Comparison of ENCODE assay signal across 12 cellular contexts in genomic region chr5:147168578-147169327, GRCh38.
A peak's percentile ranks its signal among the peaks of the same experiment; 100 is the strongest.
DNase-seq lines count a peak whose midpoint lies in the region; TF ChIP-seq lines count a peak whose summit lies in the region.
"Had no signal": no experiment of that assay in that cellular context is flagged by ENCODE, and none has a peak within 500 bp of the region (broad histone marks: within the 10 kb centered on the region; RNA-seq: fewer than 3 reads in every experiment).

No MANE protein-coding gene starts in this region.

- 72% methylated on average over 4 of the region's 4 CpGs for WGBS in mammary epithelial cell (ENCODE audit: low coverage, missing lambda C conversion rate)
- WGBS in mesendoderm (ENCODE audit: extremely low coverage, insufficient coverage, low lambda C conversion rate), result no CpG with 5 or more reads among the region's 4 CpGs
- WGBS in esophagus squamous epithelium, 2 donors, result 55 to 56% methylated on average over 4 of the region's 4 CpGs

- H3K23ac ChIP-seq in mesendoderm (ENCODE audit: low read length), result no peak overlapping the region

- no peak overlapping the region for H3K4me2 ChIP-seq in mammary epithelial cell (ENCODE audit: insufficient read depth, low read depth, low read length)
- H3K4me2 ChIP-seq in mesendoderm (ENCODE audit: low read length), result no peak overlapping the region

- no peak overlapping the region for H3K27ac Mint-ChIP-seq in progenitor cell of endocrine pancreas

- H3K36me3 ChIP-seq in mammary epithelial cell (ENCODE audit: insufficient read depth, low read length), result no peaks in the 10 kb centered on the region
- no peaks in the 10 kb centered on the region for H3K36me3 ChIP-seq in mesendoderm (ENCODE audit: control insufficient read depth, insufficient read depth, low read length)
- no peaks in the 10 kb centered on the region for H3K36me3 ChIP-seq in esophagus squamous epithelium

- H2AFZ ChIP-seq in mammary epithelial cell (ENCODE audit: low read depth, low read length), result no peak overlapping the region

- H3K79me2 ChIP-seq in mammary epithelial cell (ENCODE audit: insufficient read depth, low read length) (no peaks in the 10 kb centered on the region), mesendoderm (ENCODE audit: control insufficient read depth, insufficient read depth, low read length) (no peaks in the 10 kb centered on the region)

- H2AK5ac ChIP-seq in mesendoderm (ENCODE audit: low read length), result no peak overlapping the region

- no peaks in the 10 kb centered on the region for H3K79me1 ChIP-seq in mesendoderm (ENCODE audit: low read length)

- dilution Hi-C loops in mammary epithelial cell (cut with HindIII; ENCODE audit: low sequenced_read_pairs), result no loop called here

- H3K27me3 ChIP-seq in mammary epithelial cell (ENCODE audit: insufficient read depth, low read length) (no peaks in the 10 kb centered on the region), mesendoderm (ENCODE audit: insufficient read depth, low read length, poor library complexity) (no peaks in the 10 kb centered on the region), esophagus squamous epithelium (no peaks in the 10 kb centered on the region)

- no peak overlapping the region for H2BK5ac ChIP-seq in mesendoderm (ENCODE audit: low read length)

- in situ Hi-C loops in mammary epithelial cell (cut with MboI; ENCODE audit: low sequenced_read_pairs in 2 of 2), result no loop called here

- H4K8ac ChIP-seq in mesendoderm (ENCODE audit: low read depth, low read length), result no peak overlapping the region

- BruUV-seq in mammary epithelial cell (replicated peaks; lab: Mats Ljungman, UMichigan), result no TSS peak

- H3K4ac ChIP-seq in mesendoderm (ENCODE audit: low read depth, low read length), result no peak overlapping the region

- no peaks in the 10 kb centered on the region for H3K9me3 ChIP-seq in mammary epithelial cell (replicated peaks; ENCODE audit: insufficient read depth, low read length)
- H3K9me3 ChIP-seq in esophagus squamous epithelium, result no peaks in the 10 kb centered on the region

- H4K20me1 ChIP-seq in mammary epithelial cell (ENCODE audit: insufficient read depth, low read length), result no peaks in the 10 kb centered on the region

- TF ChIP-seq CTCF in mammary epithelial cell (conservative IDR thresholded peaks at IDR 0.05 in 1 of 2, IDR thresholded peaks at IDR 0.05 in 1 of 2; ENCODE audit: extremely low read depth in 1 of 2, insufficient read depth in 1 of 2, low read depth in 1 of 2, low read length in 2 of 2) (no peak), progenitor cell of endocrine pancreas (IDR thresholded peaks at IDR 0.05; ENCODE audit: unreplicated experiment) (no peak), esophagus squamous epithelium (IDR thresholded peaks at IDR 0.05) (no peak)

- H3K18ac ChIP-seq in mesendoderm (ENCODE audit: low read length), result no peak overlapping the region

- no peak overlapping the region for H4K5ac ChIP-seq in mesendoderm (ENCODE audit: low read length)

- H3K9ac ChIP-seq in mammary epithelial cell (ENCODE audit: insufficient read depth, low read length) (no peak overlapping the region), mesendoderm (ENCODE audit: low read length) (no peak overlapping the region)

- no peak for TF ChIP-seq POLR2A in esophagus squamous epithelium (IDR thresholded peaks at IDR 0.05)

- no peaks in the 10 kb centered on the region for H3K27me3 Mint-ChIP-seq in progenitor cell of endocrine pancreas

- DNase-seq in AG08396 (ENCODE audit: low spot score) (peak; percentile 23), HS-27A (ENCODE audit: low read depth) (peak; percentile 29), mammary epithelial cell (peak; percentile 8), mesendoderm (peak; percentile 48), DMS 273 treated with DMSO at 0.1 percent for 48 hours (lab: John Stamatoyannopoulos, UW) (no peak), NCI-H748 treated with DMSO at 0.1 percent for 48 hours (lab: John Stamatoyannopoulos, UW) (no peak), progenitor cell of endocrine pancreas (ENCODE audit: low spot score, unreplicated experiment) (no peak), esophagus squamous epithelium (lab: John Stamatoyannopoulos, UW) (no peak)
- DNase-seq: activated CD4-positive, CD25-positive, alpha-beta regulatory T cell treated with anti-CD3 and anti-CD28 coated beads, Interleukin-2, amount 50 U/mL, for 72 hours; activated T-cell treated with anti-CD3 and anti-CD28 coated beads, Interleukin-2, amount 50 U/mL, for 1 hour; effector CD8-positive, alpha-beta T cell; NCI-H2107 had no signal

- no peak overlapping the region for H2BK120ac ChIP-seq in mesendoderm (ENCODE audit: low read depth, low read length)

- H3K27ac ChIP-seq in mammary epithelial cell (ENCODE audit: insufficient read depth, low read depth, low read length), result no peak overlapping the region
- H3K27ac ChIP-seq in mesendoderm (ENCODE audit: low read depth, low read length), result no peak overlapping the region
- no peak overlapping the region for H3K27ac ChIP-seq in esophagus squamous epithelium

- CTCF ChIA-PET in mammary epithelial cell (lab: Charles Lee; ENCODE audit: low non-redundant PET), result no interaction called here

- H3K4me1 Mint-ChIP-seq in progenitor cell of endocrine pancreas (ENCODE audit: low read depth), result peaks cover 16% of the 10 kb centered on the region

- no peaks in the 10 kb centered on the region for H3K36me3 Mint-ChIP-seq in progenitor cell of endocrine pancreas (ENCODE audit: insufficient read depth)

- no peak overlapping the region for H2BK15ac ChIP-seq in mesendoderm (replicated peaks; ENCODE audit: low read depth)

- H3K4me3 ChIP-seq in mammary epithelial cell (replicated peaks in 1 of 3; ENCODE audit: insufficient read depth in 1 of 3, low read depth in 2 of 3, low read length in 3 of 3) (no peak overlapping the region), mesendoderm (ENCODE audit: low read length) (no peak overlapping the region), esophagus squamous epithelium (no peak overlapping the region)

- H3K9me3 Mint-ChIP-seq in progenitor cell of endocrine pancreas (ENCODE audit: low read depth), result no peaks in the 10 kb centered on the region

- H3K56ac ChIP-seq in mesendoderm (ENCODE audit: low read length), result no peak overlapping the region

- peaks cover 2% of the 10 kb centered on the region for H3K4me1 ChIP-seq in mammary epithelial cell (ENCODE audit: insufficient read depth, low read length)
- no peaks in the 10 kb centered on the region for H3K4me1 ChIP-seq in mesendoderm (ENCODE audit: control insufficient read depth, low read depth, low read length)
- no peaks in the 10 kb centered on the region for H3K4me1 ChIP-seq in esophagus squamous epithelium

- intact Hi-C loops in mammary epithelial cell (cut with micrococcal nuclease) (no loop called here), esophagus squamous epithelium (cut with DNase I) (no loop called here)

- H3K4me3 Mint-ChIP-seq in progenitor cell of endocrine pancreas (ENCODE audit: low read depth), result no peak overlapping the region

Comparison
In these comparisons a context has a peak if more than half of its experiments do, and no peak if none do; other contexts are left out.
1. DNase-seq: peak in AG08396 (single experiment), HS-27A (single experiment), mammary epithelial cell (single experiment) and mesendoderm (single experiment); none in DMS 273 treated with DMSO at 0.1 percent for 48 hours (single experiment), NCI-H748 treated with DMSO at 0.1 percent for 48 hours (single experiment), progenitor cell of endocrine pancreas (single experiment) and esophagus squamous epithelium (single experiment).